12 cellular contexts compared by ENCODE assay signal in genomic region chr16:19766554-19766884, GRCh38.
"Had no signal": no experiment of that assay in that cellular context is flagged by ENCODE, and none has a peak within 500 bp of the region (broad histone marks: within the 10 kb centered on the region; RNA-seq: fewer than 3 reads in every experiment).

No MANE protein-coding gene starts in this region.

- H3K27ac ChIP-seq: hepatocyte had no signal

- H3K4me3 ChIP-seq: hepatocyte had no signal

- H3K4me2 ChIP-seq: hepatocyte had no signal

- H3K4me1 Mint-ChIP-seq: activated CD4-positive, alpha-beta T cell treated with anti-CD3 and anti-CD28 coated beads, Interleukin-2, amount 10 ng/mL, durations not matched to agents 24 days and 14 days had no signal

- ATAC-seq: activated CD8-positive, alpha-beta T cell treated with anti-CD3 and anti-CD28 coated beads for 36 hours; activated T-cell treated with anti-CD3 and anti-CD28 coated beads, Interleukin-2, amount 50 U/mL, for 4 hours; effector memory CD8-positive, alpha-beta T cell had no signal

- H3K27me3 Mint-ChIP-seq: activated CD4-positive, alpha-beta T cell treated with anti-CD3 and anti-CD28 coated beads, Interleukin-2, amount 10 ng/mL, durations not matched to agents 24 days and 14 days; activated CD8-positive, alpha-beta T cell treated with anti-CD3 and anti-CD28 coated beads for 36 hours; type B pancreatic cell had no signal

- H3K27me3 ChIP-seq: hepatocyte had no signal

- H3K79me2 ChIP-seq: hepatocyte had no signal

- H3K27ac Mint-ChIP-seq: activated CD4-positive, alpha-beta T cell treated with anti-CD3 and anti-CD28 coated beads, Interleukin-2, amount 10 ng/mL, durations not matched to agents 24 days and 14 days; activated CD8-positive, alpha-beta T cell treated with anti-CD3 and anti-CD28 coated beads for 36 hours; activated naive CD4-positive, alpha-beta T cell treated with anti-CD3 and anti-CD28 coated beads for 36 hours; effector memory CD8-positive, alpha-beta T cell; T-helper 1 cell treated with Interleukin-12 subunit alpha and Interleukin-12 subunit beta and Interleukin-4 antibody, amounts not matched to agents 30 μg/mL and 1 μg/mL, for 36 hours; type B pancreatic cell had no signal

- H3K4me3 Mint-ChIP-seq: activated CD4-positive, alpha-beta T cell treated with anti-CD3 and anti-CD28 coated beads, Interleukin-2, amount 10 ng/mL, durations not matched to agents 24 days and 14 days; activated CD8-positive, alpha-beta T cell treated with anti-CD3 and anti-CD28 coated beads for 36 hours; activated naive CD4-positive, alpha-beta T cell treated with anti-CD3 and anti-CD28 coated beads for 36 hours; activated T-cell treated with anti-CD3 and anti-CD28 coated beads, Interleukin-2, amount 50 U/mL, for 4 hours; brain; effector memory CD8-positive, alpha-beta T cell; T-helper 1 cell treated with Interleukin-12 subunit alpha and Interleukin-12 subunit beta and Interleukin-4 antibody, amounts not matched to agents 30 μg/mL and 1 μg/mL, for 36 hours; type B pancreatic cell had no signal

- H2AFZ ChIP-seq: hepatocyte had no signal

- DNase-seq: activated CD4-positive, alpha-beta T cell treated with anti-CD3 and anti-CD28 coated beads, Interleukin-2, amount 10 ng/mL, durations not matched to agents 24 days and 14 days; activated CD8-positive, alpha-beta T cell treated with anti-CD3 and anti-CD28 coated beads for 36 hours; activated naive CD4-positive, alpha-beta T cell treated with anti-CD3 and anti-CD28 coated beads for 36 hours; activated T-cell treated with anti-CD3 and anti-CD28 coated beads, Interleukin-2, amount 50 U/mL, for 4 hours; cerebellar nuclear complex; effector memory CD8-positive, alpha-beta T cell; stimulated activated CD4-positive, alpha-beta T cell treated with anti-CD3 and anti-CD28 coated beads, Interleukin-2, amount 100 ng/mL, for 24 hours; stimulated activated naive CD4-positive, alpha-beta T cell treated with Interleukin-2 at 50 U/mL for 16 hours had no signal
